Comparison of ENCODE assay signal across 20 cellular contexts in the genomic region with DNA sequence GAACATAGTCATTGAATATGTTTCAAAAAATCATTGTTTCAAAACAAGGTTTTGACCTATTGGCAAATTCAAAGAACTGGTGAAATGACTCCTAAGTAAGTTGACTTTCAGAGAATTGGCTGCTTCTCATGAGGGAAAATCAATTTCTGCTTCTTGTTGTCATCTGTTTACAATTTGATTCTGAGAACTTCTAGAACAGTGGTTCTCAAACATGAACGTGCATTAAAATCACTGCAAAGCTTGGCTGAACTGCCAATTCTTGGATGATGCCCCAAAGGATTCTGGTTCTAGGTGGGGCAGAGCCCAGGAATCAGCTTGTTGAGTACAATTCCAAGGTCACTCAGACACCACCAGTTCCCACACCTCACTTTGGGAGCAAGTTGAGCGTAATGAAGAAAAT.
"Had no signal": no experiment of that assay in that cellular context is flagged by ENCODE, and none has a peak within 500 bp of the region (broad histone marks: within the 10 kb centered on the region; RNA-seq: fewer than 3 reads in every experiment).

No MANE protein-coding gene starts in this region.

- H3K4me3 ChIP-seq: psoas muscle, sigmoid colon, skin epidermis, thoracic aorta, transverse colon had no signal

- H3K36me3 ChIP-seq: sigmoid colon, thoracic aorta, transverse colon had no signal

- H3K27ac ChIP-seq: foreskin keratinocyte, psoas muscle, thoracic aorta, transverse colon had no signal

- H3K9me3 ChIP-seq: psoas muscle, sigmoid colon, thoracic aorta, transverse colon had no signal

- ATAC-seq: esophagus mucosa; foreskin keratinocyte; left cardiac atrium; left ventricle myocardium superior; naive thymus-derived CD4-positive, alpha-beta T cell; psoas muscle; stimulated activated naive B cell treated with anti-CD40 and anti-IgM and Interleukin-4, amounts not matched to agents 10 μg/mL and 1 μg/mL and 100 μg/mL, for 72 hours; stimulated activated naive CD8-positive, alpha-beta T cell treated with anti-CD3 and anti-CD28 coated beads, Interleukin-15, amount 100 ng/mL, for 72 hours had no signal

- DNase-seq: effector memory CD4-positive, alpha-beta T cell; foreskin keratinocyte; immature natural killer cell; kidney; left cardiac atrium; left ventricle myocardium superior; mesendoderm; naive thymus-derived CD4-positive, alpha-beta T cell; nephron progenitor cell; psoas muscle; retina; sigmoid colon; stimulated activated CD4-positive, alpha-beta T cell treated with anti-CD3 and anti-CD28 coated beads, Interleukin-2, amount 100 ng/mL, for 24 hours; stimulated activated CD4-positive, alpha-beta T cell treated with anti-CD3 and anti-CD28 coated beads, Interleukin-4, amount 100 ng/mL, for 4 hours; stimulated activated naive B cell treated with anti-CD40 and anti-IgM and Interleukin-4, amounts not matched to agents 10 μg/mL and 1 μg/mL and 100 μg/mL, for 72 hours; stimulated activated naive CD8-positive, alpha-beta T cell treated with anti-CD3 and anti-CD28 coated beads, Interleukin-15, amount 100 ng/mL, for 72 hours; transverse colon had no signal

- H3K27me3 ChIP-seq: foreskin keratinocyte, sigmoid colon, transverse colon had no signal
